ENCODE assay signal across 1 cellular context in the genomic region with DNA sequence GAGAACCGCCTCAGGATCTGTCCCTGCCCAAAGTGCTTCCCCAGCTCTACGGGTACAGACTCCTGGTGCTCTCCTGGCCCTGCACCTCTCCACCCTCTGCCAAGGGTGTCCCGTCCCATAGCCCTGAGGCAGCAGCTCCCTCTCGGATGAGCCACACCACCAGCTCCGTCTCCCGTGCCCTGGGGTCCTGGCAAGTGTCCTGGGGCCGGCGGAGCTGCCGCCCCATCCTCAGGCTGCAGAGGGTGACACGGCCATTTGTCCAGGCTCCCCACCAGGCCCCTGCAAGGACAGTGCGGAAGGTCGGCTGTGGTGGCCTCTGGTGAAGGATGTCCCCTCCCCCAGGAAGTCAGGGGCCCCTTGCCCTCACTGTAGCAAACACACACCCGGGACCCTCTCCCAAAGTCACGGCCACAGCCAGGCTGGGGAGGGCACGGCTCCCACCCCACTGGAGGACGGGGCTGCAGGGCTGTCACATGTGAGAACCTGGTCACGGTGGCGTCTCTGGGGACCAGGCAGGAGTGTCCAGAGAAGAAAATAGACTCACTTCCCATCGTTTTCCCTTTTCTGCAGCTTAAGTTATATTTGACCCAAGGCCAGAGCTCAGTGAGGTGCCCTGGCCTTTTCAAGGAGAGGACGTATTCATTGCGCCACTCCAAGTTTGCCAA.
TF ChIP-seq lines count a peak whose summit lies in the region.

No MANE protein-coding gene starts in this region.

TF ChIP-seq in HepG2, 621 proteins besides CTCF, POLR2A, EP300 and RAD21:
- TF ChIP-seq ZNF362 (CRISPR knock-in tag; IDR thresholded peaks at IDR 0.05; ENCODE audit: borderline replicate concordance) = no peak
- TF ChIP-seq, protein P1, sequence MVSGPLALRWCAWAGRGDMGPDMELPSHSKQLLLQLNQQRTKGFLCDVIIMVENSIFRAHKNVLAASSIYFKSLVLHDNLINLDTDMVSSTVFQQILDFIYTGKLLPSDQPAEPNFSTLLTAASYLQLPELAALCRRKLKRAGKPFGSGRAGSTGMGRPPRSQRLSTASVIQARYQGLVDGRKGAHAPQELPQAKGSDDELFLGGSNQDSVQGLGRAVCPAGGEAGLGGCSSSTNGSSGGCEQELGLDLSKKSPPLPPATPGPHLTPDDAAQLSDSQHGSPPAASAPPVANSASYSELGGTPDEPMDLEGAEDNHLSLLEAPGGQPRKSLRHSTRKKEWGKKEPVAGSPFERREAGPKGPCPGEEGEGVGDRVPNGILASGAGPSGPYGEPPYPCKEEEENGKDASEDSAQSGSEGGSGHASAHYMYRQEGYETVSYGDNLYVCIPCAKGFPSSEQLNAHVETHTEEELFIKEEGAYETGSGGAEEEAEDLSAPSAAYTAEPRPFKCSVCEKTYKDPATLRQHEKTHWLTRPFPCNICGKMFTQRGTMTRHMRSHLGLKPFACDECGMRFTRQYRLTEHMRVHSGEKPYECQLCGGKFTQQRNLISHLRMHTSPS (CRISPR knock-in tag; IDR thresholded peaks at IDR 0.05; ENCODE audit: low read depth) = no peak
- no peak for TF ChIP-seq ZNF816 (CRISPR knock-in tag; IDR thresholded peaks at IDR 0.05; ENCODE audit: borderline replicate concordance)
- TF ChIP-seq ZNF605 (CRISPR knock-in tag; IDR thresholded peaks at IDR 0.05) = no peak
- TF ChIP-seq, protein P2, sequence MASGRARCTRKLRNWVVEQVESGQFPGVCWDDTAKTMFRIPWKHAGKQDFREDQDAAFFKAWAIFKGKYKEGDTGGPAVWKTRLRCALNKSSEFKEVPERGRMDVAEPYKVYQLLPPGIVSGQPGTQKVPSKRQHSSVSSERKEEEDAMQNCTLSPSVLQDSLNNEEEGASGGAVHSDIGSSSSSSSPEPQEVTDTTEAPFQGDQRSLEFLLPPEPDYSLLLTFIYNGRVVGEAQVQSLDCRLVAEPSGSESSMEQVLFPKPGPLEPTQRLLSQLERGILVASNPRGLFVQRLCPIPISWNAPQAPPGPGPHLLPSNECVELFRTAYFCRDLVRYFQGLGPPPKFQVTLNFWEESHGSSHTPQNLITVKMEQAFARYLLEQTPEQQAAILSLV (CRISPR knock-in tag; IDR thresholded peaks at IDR 0.05; ENCODE audit: borderline replicate concordance) = peak; percentile 13; the same call in 1 of the 2 replicates
- TF ChIP-seq MED8 (CRISPR knock-in tag; IDR thresholded peaks at IDR 0.05; ENCODE audit: insufficient replicate concordance) = no peak
- TF ChIP-seq ZSCAN22 (CRISPR knock-in tag; IDR thresholded peaks at IDR 0.05) = no peak
- TF ChIP-seq ZNF547 (CRISPR knock-in tag; IDR thresholded peaks at IDR 0.05) = peak; percentile 35; the same call in 1 of the 2 replicates
- no peak for TF ChIP-seq STAT5B (CRISPR knock-in tag; IDR thresholded peaks at IDR 0.05)
- 0 out of 2 replicates have a peak, but pooled peaks have one; percentile 11 for TF ChIP-seq ZSCAN31 (CRISPR knock-in tag; IDR thresholded peaks at IDR 0.05; ENCODE audit: low read depth)
- TF ChIP-seq ZNF773 (CRISPR knock-in tag; IDR thresholded peaks at IDR 0.05; ENCODE audit: borderline replicate concordance) = no peak
- TF ChIP-seq ZNF407 (CRISPR knock-in tag; IDR thresholded peaks at IDR 0.05; ENCODE audit: not compliant biosample characterization) = no peak
- TF ChIP-seq MAZ (IDR thresholded peaks at IDR 0.05; ENCODE audit: borderline replicate concordance, low read depth, low read length) = no peak
- TF ChIP-seq MAZ (CRISPR knock-in tag; IDR thresholded peaks at IDR 0.05; ENCODE audit: low read depth) = 0 out of 2 replicates have a peak, but pooled peaks have one; percentile 14
- TF ChIP-seq, protein P3, sequence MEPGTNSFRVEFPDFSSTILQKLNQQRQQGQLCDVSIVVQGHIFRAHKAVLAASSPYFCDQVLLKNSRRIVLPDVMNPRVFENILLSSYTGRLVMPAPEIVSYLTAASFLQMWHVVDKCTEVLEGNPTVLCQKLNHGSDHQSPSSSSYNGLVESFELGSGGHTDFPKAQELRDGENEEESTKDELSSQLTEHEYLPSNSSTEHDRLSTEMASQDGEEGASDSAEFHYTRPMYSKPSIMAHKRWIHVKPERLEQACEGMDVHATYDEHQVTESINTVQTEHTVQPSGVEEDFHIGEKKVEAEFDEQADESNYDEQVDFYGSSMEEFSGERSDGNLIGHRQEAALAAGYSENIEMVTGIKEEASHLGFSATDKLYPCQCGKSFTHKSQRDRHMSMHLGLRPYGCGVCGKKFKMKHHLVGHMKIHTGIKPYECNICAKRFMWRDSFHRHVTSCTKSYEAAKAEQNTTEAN (CRISPR knock-in tag; conservative IDR thresholded peaks at IDR 0.05) = no peak
- TF ChIP-seq RNF219 (CRISPR knock-in tag; IDR thresholded peaks at IDR 0.05) = no peak
- TF ChIP-seq ZNF331 (CRISPR knock-in tag; IDR thresholded peaks at IDR 0.05) = no peak
- TF ChIP-seq ISL2 (CRISPR knock-in tag; IDR thresholded peaks at IDR 0.05) = no peak
- no peak for TF ChIP-seq ATF1 (CRISPR knock-in tag; IDR thresholded peaks at IDR 0.05)
- TF ChIP-seq KLF13 (CRISPR knock-in tag; IDR thresholded peaks at IDR 0.05) = no peak
- TF ChIP-seq RFXANK (CRISPR knock-in tag; IDR thresholded peaks at IDR 0.05) = no peak
- TF ChIP-seq HDAC1 (CRISPR knock-in tag; IDR thresholded peaks at IDR 0.05) = peak; percentile 1; the same call in 1 of the 2 replicates
- TF ChIP-seq ZNF530 (CRISPR knock-in tag; IDR thresholded peaks at IDR 0.05; ENCODE audit: low read depth) = no peak
- no peak for TF ChIP-seq NRL (CRISPR knock-in tag; IDR thresholded peaks at IDR 0.05; ENCODE audit: borderline replicate concordance)
- no peak for TF ChIP-seq ZNF333 (CRISPR knock-in tag; IDR thresholded peaks at IDR 0.05; ENCODE audit: borderline replicate concordance)
- TF ChIP-seq CEBPG (CRISPR knock-in tag; IDR thresholded peaks at IDR 0.05) = peak; percentile 43; the same call in 1 of the 2 replicates
- no peak for TF ChIP-seq THAP9 (CRISPR knock-in tag; IDR thresholded peaks at IDR 0.05; ENCODE audit: borderline replicate concordance)
- TF ChIP-seq SMC3 (IDR thresholded peaks at IDR 0.05; ENCODE audit: low read length) = no peak
- TF ChIP-seq BCL6 (CRISPR knock-in tag; IDR thresholded peaks at IDR 0.05) = no peak
- TF ChIP-seq TCF7 (IDR thresholded peaks at IDR 0.05; ENCODE audit: low read depth) = no peak
- TF ChIP-seq MXD3 (CRISPR knock-in tag; IDR thresholded peaks at IDR 0.05) = 0 out of 2 replicates have a peak, but pooled peaks have one; percentile 1
- no peak for TF ChIP-seq RFX3 (CRISPR knock-in tag; IDR thresholded peaks at IDR 0.05)
- no peak for TF ChIP-seq SAP130 (CRISPR knock-in tag; IDR thresholded peaks at IDR 0.05; ENCODE audit: low read depth)
- TF ChIP-seq ZBTB3 (CRISPR knock-in tag; IDR thresholded peaks at IDR 0.05; ENCODE audit: borderline replicate concordance, low read depth) = no peak
- TF ChIP-seq STAG1 (CRISPR knock-in tag; IDR thresholded peaks at IDR 0.05) = 0 out of 2 replicates have a peak, but pooled peaks have one; percentile 17
- no peak for TF ChIP-seq NFYC (CRISPR knock-in tag; IDR thresholded peaks at IDR 0.05)
- peak; percentile 37; the same call in 1 of the 2 replicates for TF ChIP-seq ZNF703 (CRISPR knock-in tag; IDR thresholded peaks at IDR 0.05; ENCODE audit: borderline replicate concordance)
- TF ChIP-seq SRF (IDR thresholded peaks at IDR 0.05; ENCODE audit: low read depth, low read length) = no peak
- TF ChIP-seq HES4 (CRISPR knock-in tag; IDR thresholded peaks at IDR 0.05; ENCODE audit: borderline replicate concordance) = peak; percentile 41; the same call in 1 of the 2 replicates
- TF ChIP-seq ZNF543 (CRISPR knock-in tag; IDR thresholded peaks at IDR 0.05) = 0 out of 2 replicates have a peak, but pooled peaks have one; percentile 30
- TF ChIP-seq PAWR (CRISPR knock-in tag; IDR thresholded peaks at IDR 0.05; ENCODE audit: borderline replicate concordance) = no peak
- no peak for TF ChIP-seq ZNF839 (CRISPR knock-in tag; IDR thresholded peaks at IDR 0.05; ENCODE audit: borderline replicate concordance)
